Comparison of ENCODE assay signal across 31 cellular contexts in the genomic region with DNA sequence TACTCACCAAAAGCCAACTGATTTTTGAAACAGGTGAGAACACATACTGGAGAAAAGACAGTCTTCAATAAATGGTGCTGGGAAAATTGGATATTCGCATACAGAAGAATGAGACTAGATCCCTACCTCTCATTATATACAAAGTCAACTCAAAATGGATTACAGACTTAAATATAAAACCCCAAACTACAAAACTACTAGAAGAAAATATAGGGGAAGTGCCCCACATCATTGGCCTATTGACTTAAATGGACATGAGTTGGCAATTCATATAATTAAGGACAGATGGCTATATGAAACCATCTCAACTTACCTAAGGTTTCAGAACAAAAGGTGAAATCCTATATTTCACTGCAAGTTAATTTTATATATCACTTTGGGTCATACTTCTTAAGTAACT.
DNase-seq lines count a peak whose midpoint lies in the region; ATAC-seq, FAIRE-seq and TF ChIP-seq lines count a peak whose summit lies in the region.
"Had no signal": no experiment of that assay in that cellular context is flagged by ENCODE, and none has a peak within 500 bp of the region (broad histone marks: within the 10 kb centered on the region; RNA-seq: fewer than 3 reads in every experiment).

No MANE protein-coding gene starts in this region.

- no peak overlapping the region for H3K27ac ChIP-seq in MM.1S (ENCODE audit: low read length)
- no peak overlapping the region for H3K27ac ChIP-seq in K562 (ENCODE audit: extremely low read depth, low read depth, low read length)
- H3K27ac ChIP-seq: 22Rv1; A549; BLaER1; BLaER1 treated with 17β-estradiol and CSF1 and Interleukin-3, amounts not matched to agents 10 nM and 100 nM; C4-2B had no signal

- TF ChIP-seq POLR2A in K562 (conservative IDR thresholded peaks at IDR 0.05), result no peak

- no peaks in the 10 kb centered on the region for H3K4me1 ChIP-seq in MM.1S (ENCODE audit: low read length)
- H3K4me1 ChIP-seq in K562 (replicated peaks in 1 of 2; ENCODE audit: control insufficient read depth in 2 of 2, insufficient read depth in 2 of 2, low read length in 2 of 2), result no peaks in the 10 kb centered on the region
- H3K4me1 ChIP-seq: A549, BE2C, BLaER1, Caco-2 had no signal

- H3K36me3 ChIP-seq in MM.1S (replicated peaks; ENCODE audit: insufficient read depth, low read length), result no peaks in the 10 kb centered on the region
- no peaks in the 10 kb centered on the region for H3K36me3 ChIP-seq in K562 (ENCODE audit: control insufficient read depth, insufficient read depth, low read length)
- H3K36me3 ChIP-seq: BE2C; BLaER1; BLaER1 treated with 17β-estradiol and CSF1 and Interleukin-3, amounts not matched to agents 10 nM and 100 nM had no signal

- H4K20me1 ChIP-seq in MM.1S (ENCODE audit: insufficient read depth, low read length), result no peaks in the 10 kb centered on the region
- H4K20me1 ChIP-seq in K562 (replicated peaks; ENCODE audit: control insufficient read depth, insufficient read depth, low read length), result no peaks in the 10 kb centered on the region
- H4K20me1 ChIP-seq: BLaER1; BLaER1 treated with 17β-estradiol and CSF1 and Interleukin-3, amounts not matched to agents 10 nM and 100 nM had no signal

- no TSS peak for BruUV-seq in K562 (replicated peaks; lab: Mats Ljungman, UMichigan)

- no peak for TF ChIP-seq EP300 in K562 (IDR thresholded peaks at IDR 0.05; ENCODE audit: low read length)

- H3K4me2 ChIP-seq in MM.1S (ENCODE audit: low read depth, low read length) (no peak overlapping the region), K562 (ENCODE audit: insufficient read depth, low read length) (no peak overlapping the region)
- H3K4me2 ChIP-seq: A549; BLaER1; BLaER1 treated with 17β-estradiol and CSF1 and Interleukin-3, amounts not matched to agents 10 nM and 100 nM had no signal

- H2AFZ ChIP-seq in MM.1S (ENCODE audit: low read length) (no peak overlapping the region), K562 (ENCODE audit: low read depth, low read length) (no peak overlapping the region)

- H3K27me3 ChIP-seq in MM.1S (replicated peaks; ENCODE audit: insufficient read depth, low read length) (no peaks in the 10 kb centered on the region), K562 (ENCODE audit: control insufficient read depth in 2 of 2, insufficient read depth in 2 of 2, low read length in 2 of 2) (no peaks in the 10 kb centered on the region)
- H3K27me3 ChIP-seq: BLaER1; BLaER1 treated with 17β-estradiol and CSF1 and Interleukin-3, amounts not matched to agents 10 nM and 100 nM had no signal

- no peak for TF ChIP-seq CTCF in MM.1S (IDR thresholded peaks at IDR 0.05; ENCODE audit: low read length)
- no peak for TF ChIP-seq CTCF in K562 (IDR thresholded peaks at IDR 0.05 in 2 of 3, conservative IDR thresholded peaks at IDR 0.05 in 1 of 3; ENCODE audit: insufficient read depth in 2 of 3, low read depth in 1 of 3, low read length in 3 of 3)

- no peaks in the 10 kb centered on the region for H3K9me3 ChIP-seq in MM.1S (replicated peaks; ENCODE audit: insufficient read depth, low read length)
- H3K9me3 ChIP-seq in K562 (replicated peaks; ENCODE audit: control insufficient read depth, insufficient read depth, low read depth, low read length), result no peaks in the 10 kb centered on the region
- H3K9me3 ChIP-seq: A549, BE2C, BLaER1, Caco-2 had no signal

- no peak for TF ChIP-seq RAD21 in K562 (CRISPR knock-in tag; conservative IDR thresholded peaks at IDR 0.05 in 1 of 2, IDR thresholded peaks at IDR 0.05 in 1 of 2)

- FAIRE-seq in K562 (lab: Jason Lieb, UNC), result no peak
- FAIRE-seq: A204.1, A549, D721Med had no signal

- H3K4me3 ChIP-seq in MM.1S (ENCODE audit: low read length) (no peak overlapping the region), K562 (no peak overlapping the region)
- H3K4me3 ChIP-seq: A549; BLaER1; BLaER1 treated with 17β-estradiol and CSF1 and Interleukin-3, amounts not matched to agents 10 nM and 100 nM had no signal

- POLR2A ChIA-PET in K562 (lab: Yijun Ruan, JAX), result no interaction called here

- intact Hi-C loops in K562 (cut with micrococcal nuclease), result no loop called here

- H3K79me2 ChIP-seq in MM.1S (ENCODE audit: low read length) (no peaks in the 10 kb centered on the region), K562 (ENCODE audit: control insufficient read depth, insufficient read depth, low read length) (no peaks in the 10 kb centered on the region)

- peak; percentile 21 for DNase-seq in MM.1S
- no peak for DNase-seq in K562 (ENCODE audit: extremely low read depth in 1 of 4, low spot score in 3 of 4)
- DNase-seq in NCI-H1105 treated with DMSO at 0.1 percent for 48 hours (lab: John Stamatoyannopoulos, UW), result no peak
- DNase-seq: 8988T; ACHN; AML-193; BE2C; C1 segment of cervical spinal cord; Caco-2; Calu3; CD4-positive, alpha-beta memory T cell; CD4-positive, alpha-beta T cell; CD4-positive, CD25-positive, alpha-beta regulatory T cell; CD8-positive, alpha-beta memory T cell; CD8-positive, alpha-beta T cell; COR-L47; DMS 273 treated with DMSO at 0.1 percent for 48 hours; DMS153; DMS53; DMS79; DMS79 treated with DMSO at 0.1 percent for 48 hours; DND-41; EL had no signal

- CTCF ChIA-PET in K562 (lab: Yijun Ruan, JAX; ENCODE audit: low intra/inter-chr PET ratio), result no interaction called here

- H3K9ac ChIP-seq in MM.1S (ENCODE audit: low read length), result no peak overlapping the region
- H3K9ac ChIP-seq in K562 (ENCODE audit: insufficient read depth in 1 of 2, low read depth in 2 of 2, low read length in 2 of 2), result no peak overlapping the region
- H3K9ac ChIP-seq: BLaER1; BLaER1 treated with 17β-estradiol and CSF1 and Interleukin-3, amounts not matched to agents 10 nM and 100 nM had no signal

- H3K9me2 ChIP-seq in MM.1S (replicated peaks; ENCODE audit: insufficient read depth, low read length), result no peaks in the 10 kb centered on the region

- in situ Hi-C loops in K562 (cut with MboI), result no loop called here

- WGBS in K562 (ENCODE audit: insufficient coverage, low coverage, missing lambda C conversion rate), result 61% methylated on average over 1 of the region's 1 CpG

- no peaks in the 10 kb centered on the region for H3K9me1 ChIP-seq in K562 (ENCODE audit: control insufficient read depth, insufficient read depth, low read length)

- no peaks in the 10 kb centered on the region for H3F3A ChIP-seq in MM.1S (ENCODE audit: insufficient read depth, low read length)

- ATAC-seq in K562 (no peak), GM19455 (IDR thresholded peaks at IDR 0.05; ENCODE audit: unreplicated experiment) (no peak)
- ATAC-seq: A549; CD8-positive, alpha-beta T cell had no signal

TF ChIP-seq in K562, 482 proteins besides CTCF, POLR2A, EP300 and RAD21:
- TF ChIP-seq, protein P1, sequence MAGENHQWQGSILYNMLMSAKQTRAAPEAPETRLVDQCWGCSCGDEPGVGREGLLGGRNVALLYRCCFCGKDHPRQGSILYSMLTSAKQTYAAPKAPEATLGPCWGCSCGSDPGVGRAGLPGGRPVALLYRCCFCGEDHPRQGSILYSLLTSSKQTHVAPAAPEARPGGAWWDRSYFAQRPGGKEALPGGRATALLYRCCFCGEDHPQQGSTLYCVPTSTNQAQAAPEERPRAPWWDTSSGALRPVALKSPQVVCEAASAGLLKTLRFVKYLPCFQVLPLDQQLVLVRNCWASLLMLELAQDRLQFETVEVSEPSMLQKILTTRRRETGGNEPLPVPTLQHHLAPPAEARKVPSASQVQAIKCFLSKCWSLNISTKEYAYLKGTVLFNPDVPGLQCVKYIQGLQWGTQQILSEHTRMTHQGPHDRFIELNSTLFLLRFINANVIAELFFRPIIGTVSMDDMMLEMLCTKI (IDR thresholded peaks at IDR 0.05; ENCODE audit: partially characterized antibody), result no peak
- TF ChIP-seq ZNF583 (CRISPR knock-in tag; IDR thresholded peaks at IDR 0.05), result peak; percentile 98; the same call in 1 of the 2 replicates
